ENCODE assay signal across 1 cellular context in genomic region chr22:31753634-31754471, GRCh38.
TF ChIP-seq lines count a peak whose summit lies in the region.

DEPDC5 (plus strand) TSS chr22:31754019; CDS start chr22:31754922, 903 bp downstream.

TF ChIP-seq in HepG2, 621 proteins besides CTCF, POLR2A, EP300 and RAD21 (continued from another document and continues in another):
- TF ChIP-seq NFIB (CRISPR knock-in tag; IDR thresholded peaks at IDR 0.05; ENCODE audit: borderline replicate concordance) (no peak), ZNF569 (CRISPR knock-in tag; IDR thresholded peaks at IDR 0.05; ENCODE audit: borderline replicate concordance) (no peak), HOXA3 (CRISPR knock-in tag; IDR thresholded peaks at IDR 0.05) (peak; percentile 77; the same call in 1 of the 2 replicates), ZNF7 (CRISPR knock-in tag; IDR thresholded peaks at IDR 0.05) (no peak), DPF2 (CRISPR knock-in tag; IDR thresholded peaks at IDR 0.05; ENCODE audit: borderline replicate concordance, low read depth) (no peak), ZBTB8A (CRISPR knock-in tag; IDR thresholded peaks at IDR 0.05; ENCODE audit: borderline replicate concordance, low read depth) (no peak; the same call in 1 of the 2 replicates), SMAD1 (CRISPR knock-in tag; IDR thresholded peaks at IDR 0.05; ENCODE audit: borderline replicate concordance, low read depth) (no peak), ZNF691 (CRISPR knock-in tag; IDR thresholded peaks at IDR 0.05; ENCODE audit: borderline replicate concordance, low read depth) (0 out of 2 replicates have a peak, but pooled peaks have one; percentile 16), KMT2A (CRISPR knock-in tag; IDR thresholded peaks at IDR 0.05) (peak; percentile 45; the same call in 1 of the 2 replicates), ZKSCAN8 (CRISPR knock-in tag; IDR thresholded peaks at IDR 0.05; ENCODE audit: borderline replicate concordance) (no peak), ATF3 (CRISPR knock-in tag; IDR thresholded peaks at IDR 0.05) (no peak), MYPOP (CRISPR knock-in tag; IDR thresholded peaks at IDR 0.05) (no peak), ZNF143 (CRISPR knock-in tag; IDR thresholded peaks at IDR 0.05) (0 out of 2 replicates have a peak, but pooled peaks have one; percentile 26), ZMAT3 (CRISPR knock-in tag; conservative IDR thresholded peaks at IDR 0.05) (no peak), KAT8 (CRISPR knock-in tag; IDR thresholded peaks at IDR 0.05) (peak; percentile 94), JUND (CRISPR knock-in tag; IDR thresholded peaks at IDR 0.05) (no peak), ZNF572 (CRISPR knock-in tag; IDR thresholded peaks at IDR 0.05) (no peak), HMGXB4 (CRISPR knock-in tag; IDR thresholded peaks at IDR 0.05; ENCODE audit: borderline replicate concordance in 1 of 2, low read depth in 1 of 2) (peak; percentile 19 to 56; a peak in 3 of 4 replicates), XBP1 (CRISPR knock-in tag; IDR thresholded peaks at IDR 0.05) (no peak), ATM (IDR thresholded peaks at IDR 0.05; ENCODE audit: borderline replicate concordance) (no peak), ZNF790 (CRISPR knock-in tag; IDR thresholded peaks at IDR 0.05; ENCODE audit: borderline replicate concordance) (0 out of 2 replicates have a peak, but pooled peaks have one; percentile 53), PPARG (CRISPR knock-in tag; conservative IDR thresholded peaks at IDR 0.05) (0 out of 2 replicates have a peak, but pooled peaks have one; percentile 47), CEBPB (IDR thresholded peaks at IDR 0.05; ENCODE audit: borderline replicate concordance, low read depth, low read length) (no peak), TBX2 (CRISPR knock-in tag; IDR thresholded peaks at IDR 0.05; ENCODE audit: borderline replicate concordance) (no peak; the same call in 1 of the 2 replicates), ZEB1 (IDR thresholded peaks at IDR 0.05; ENCODE audit: insufficient replicate concordance, low read depth) (no peak), TFDP1 (CRISPR knock-in tag; IDR thresholded peaks at IDR 0.05; ENCODE audit: borderline replicate concordance) (peak; percentile 90), ZNF564 (CRISPR knock-in tag; IDR thresholded peaks at IDR 0.05) (peak; percentile 66; the same call in 1 of the 2 replicates), HNF4A (CRISPR knock-in tag; IDR thresholded peaks at IDR 0.05) (no peak), ZNF383 (CRISPR knock-in tag; IDR thresholded peaks at IDR 0.05; ENCODE audit: borderline replicate concordance) (no peak), ZNF18 (CRISPR knock-in tag; IDR thresholded peaks at IDR 0.05; ENCODE audit: insufficient replicate concordance) (no peak)
- TF ChIP-seq, protein P1, sequence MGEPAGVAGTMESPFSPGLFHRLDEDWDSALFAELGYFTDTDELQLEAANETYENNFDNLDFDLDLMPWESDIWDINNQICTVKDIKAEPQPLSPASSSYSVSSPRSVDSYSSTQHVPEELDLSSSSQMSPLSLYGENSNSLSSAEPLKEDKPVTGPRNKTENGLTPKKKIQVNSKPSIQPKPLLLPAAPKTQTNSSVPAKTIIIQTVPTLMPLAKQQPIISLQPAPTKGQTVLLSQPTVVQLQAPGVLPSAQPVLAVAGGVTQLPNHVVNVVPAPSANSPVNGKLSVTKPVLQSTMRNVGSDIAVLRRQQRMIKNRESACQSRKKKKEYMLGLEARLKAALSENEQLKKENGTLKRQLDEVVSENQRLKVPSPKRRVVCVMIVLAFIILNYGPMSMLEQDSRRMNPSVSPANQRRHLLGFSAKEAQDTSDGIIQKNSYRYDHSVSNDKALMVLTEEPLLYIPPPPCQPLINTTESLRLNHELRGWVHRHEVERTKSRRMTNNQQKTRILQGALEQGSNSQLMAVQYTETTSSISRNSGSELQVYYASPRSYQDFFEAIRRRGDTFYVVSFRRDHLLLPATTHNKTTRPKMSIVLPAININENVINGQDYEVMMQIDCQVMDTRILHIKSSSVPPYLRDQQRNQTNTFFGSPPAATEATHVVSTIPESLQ (CRISPR knock-in tag; conservative IDR thresholded peaks at IDR 0.05), result no peak; the same call in 1 of the 2 replicates
- TF ChIP-seq, protein P2, sequence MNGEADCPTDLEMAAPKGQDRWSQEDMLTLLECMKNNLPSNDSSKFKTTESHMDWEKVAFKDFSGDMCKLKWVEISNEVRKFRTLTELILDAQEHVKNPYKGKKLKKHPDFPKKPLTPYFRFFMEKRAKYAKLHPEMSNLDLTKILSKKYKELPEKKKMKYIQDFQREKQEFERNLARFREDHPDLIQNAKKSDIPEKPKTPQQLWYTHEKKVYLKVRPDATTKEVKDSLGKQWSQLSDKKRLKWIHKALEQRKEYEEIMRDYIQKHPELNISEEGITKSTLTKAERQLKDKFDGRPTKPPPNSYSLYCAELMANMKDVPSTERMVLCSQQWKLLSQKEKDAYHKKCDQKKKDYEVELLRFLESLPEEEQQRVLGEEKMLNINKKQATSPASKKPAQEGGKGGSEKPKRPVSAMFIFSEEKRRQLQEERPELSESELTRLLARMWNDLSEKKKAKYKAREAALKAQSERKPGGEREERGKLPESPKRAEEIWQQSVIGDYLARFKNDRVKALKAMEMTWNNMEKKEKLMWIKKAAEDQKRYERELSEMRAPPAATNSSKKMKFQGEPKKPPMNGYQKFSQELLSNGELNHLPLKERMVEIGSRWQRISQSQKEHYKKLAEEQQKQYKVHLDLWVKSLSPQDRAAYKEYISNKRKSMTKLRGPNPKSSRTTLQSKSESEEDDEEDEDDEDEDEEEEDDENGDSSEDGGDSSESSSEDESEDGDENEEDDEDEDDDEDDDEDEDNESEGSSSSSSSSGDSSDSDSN (CRISPR knock-in tag; IDR thresholded peaks at IDR 0.05), result no peak; the same call in 1 of the 2 replicates
- TF ChIP-seq, protein P3, sequence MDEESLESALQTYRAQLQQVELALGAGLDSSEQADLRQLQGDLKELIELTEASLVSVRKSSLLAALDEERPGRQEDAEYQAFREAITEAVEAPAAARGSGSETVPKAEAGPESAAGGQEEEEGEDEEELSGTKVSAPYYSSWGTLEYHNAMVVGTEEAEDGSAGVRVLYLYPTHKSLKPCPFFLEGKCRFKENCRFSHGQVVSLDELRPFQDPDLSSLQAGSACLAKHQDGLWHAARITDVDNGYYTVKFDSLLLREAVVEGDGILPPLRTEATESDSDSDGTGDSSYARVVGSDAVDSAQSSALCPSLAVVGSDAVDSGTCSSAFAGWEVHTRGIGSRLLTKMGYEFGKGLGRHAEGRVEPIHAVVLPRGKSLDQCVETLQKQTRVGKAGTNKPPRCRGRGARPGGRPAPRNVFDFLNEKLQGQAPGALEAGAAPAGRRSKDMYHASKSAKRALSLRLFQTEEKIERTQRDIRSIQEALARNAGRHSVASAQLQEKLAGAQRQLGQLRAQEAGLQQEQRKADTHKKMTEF (CRISPR knock-in tag; IDR thresholded peaks at IDR 0.05), result peak; percentile 93
- TF ChIP-seq, protein P4, sequence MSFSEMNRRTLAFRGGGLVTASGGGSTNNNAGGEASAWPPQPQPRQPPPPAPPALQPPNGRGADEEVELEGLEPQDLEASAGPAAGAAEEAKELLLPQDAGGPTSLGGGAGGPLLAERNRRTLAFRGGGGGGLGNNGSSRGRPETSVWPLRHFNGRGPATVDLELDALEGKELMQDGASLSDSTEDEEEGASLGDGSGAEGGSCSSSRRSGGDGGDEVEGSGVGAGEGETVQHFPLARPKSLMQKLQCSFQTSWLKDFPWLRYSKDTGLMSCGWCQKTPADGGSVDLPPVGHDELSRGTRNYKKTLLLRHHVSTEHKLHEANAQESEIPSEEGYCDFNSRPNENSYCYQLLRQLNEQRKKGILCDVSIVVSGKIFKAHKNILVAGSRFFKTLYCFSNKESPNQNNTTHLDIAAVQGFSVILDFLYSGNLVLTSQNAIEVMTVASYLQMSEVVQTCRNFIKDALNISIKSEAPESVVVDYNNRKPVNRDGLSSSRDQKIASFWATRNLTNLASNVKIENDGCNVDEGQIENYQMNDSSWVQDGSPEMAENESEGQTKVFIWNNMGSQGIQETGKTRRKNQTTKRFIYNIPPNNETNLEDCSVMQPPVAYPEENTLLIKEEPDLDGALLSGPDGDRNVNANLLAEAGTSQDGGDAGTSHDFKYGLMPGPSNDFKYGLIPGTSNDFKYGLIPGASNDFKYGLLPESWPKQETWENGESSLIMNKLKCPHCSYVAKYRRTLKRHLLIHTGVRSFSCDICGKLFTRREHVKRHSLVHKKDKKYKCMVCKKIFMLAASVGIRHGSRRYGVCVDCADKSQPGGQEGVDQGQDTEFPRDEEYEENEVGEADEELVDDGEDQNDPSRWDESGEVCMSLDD (CRISPR knock-in tag; IDR thresholded peaks at IDR 0.05; ENCODE audit: borderline replicate concordance), result no peak
